Comparison of ENCODE assay signal across 17 cellular contexts in the genomic region with DNA sequence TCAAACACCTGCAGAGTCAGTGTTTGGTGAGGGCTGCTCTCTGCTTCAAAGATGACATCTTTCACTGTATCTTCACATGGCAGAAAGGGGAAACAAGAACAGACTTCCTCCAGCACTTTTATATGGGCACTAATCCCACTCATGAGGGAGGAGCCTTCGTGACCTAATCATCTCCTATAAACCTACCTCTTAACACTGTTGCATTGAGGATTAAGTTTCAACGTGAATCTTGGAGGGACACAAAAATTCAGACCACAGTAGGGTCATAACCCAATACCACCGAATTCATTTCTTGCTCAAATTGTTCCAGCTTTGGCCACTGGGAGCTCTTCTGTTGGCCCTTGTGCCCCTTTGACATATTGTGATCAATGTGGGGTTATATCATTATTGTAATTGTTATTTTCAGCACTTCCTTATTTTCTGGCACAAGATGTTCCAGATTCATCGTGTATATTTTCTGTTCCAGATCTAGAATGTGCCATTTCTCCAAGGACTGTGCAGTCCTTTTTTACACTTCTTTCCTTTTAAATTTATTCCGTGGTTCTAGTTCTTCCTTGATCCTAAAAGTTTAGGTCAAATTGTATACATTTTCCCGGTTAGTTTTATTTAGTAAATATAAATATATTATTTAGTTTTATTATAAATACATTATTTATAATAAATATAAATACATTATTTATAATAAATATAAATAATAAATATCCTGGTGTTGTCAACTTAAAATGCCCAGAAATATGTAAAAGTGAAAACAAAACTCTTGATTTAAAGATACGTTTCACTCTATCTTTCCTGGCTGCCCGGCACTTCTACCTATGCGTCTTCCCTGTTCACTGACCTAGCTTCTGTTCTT. TPM values are rescaled to one million over a fixed set of nuclear protein-coding genes. Genes with fewer than 3 reads are reported as not detected.
DNase-seq lines count a peak whose midpoint lies in the region; ATAC-seq and TF ChIP-seq lines count a peak whose summit lies in the region.
"Had no signal": no experiment of that assay in that cellular context is flagged by ENCODE, and none has a peak within 500 bp of the region (broad histone marks: within the 10 kb centered on the region; RNA-seq: fewer than 3 reads in every experiment).

No MANE protein-coding gene starts in this region.

- 54 to 58% methylated on average over 8 of the region's 9 CpGs for WGBS in ectodermal cell, 2 experiments
- 27 to 30% methylated on average over 9 of the region's 9 CpGs for WGBS in body of pancreas, 2 donors

- H3K36me3 ChIP-seq in OCI-LY3 (replicated peaks; ENCODE audit: low read depth, low read length) (no peaks in the 10 kb centered on the region), ectodermal cell (ENCODE audit: control insufficient read depth, insufficient read depth, low read length) (no peaks in the 10 kb centered on the region), osteoblast (ENCODE audit: insufficient read depth, low read length) (no peaks in the 10 kb centered on the region), body of pancreas (replicated peaks in 1 of 2; ENCODE audit: insufficient read depth in 1 of 2, low read depth in 2 of 2) (no peaks in the 10 kb centered on the region)

- H4K20me1 ChIP-seq in OCI-LY3 (ENCODE audit: insufficient read depth, low read length) (no peaks in the 10 kb centered on the region), osteoblast (ENCODE audit: insufficient read depth, low read length) (peaks cover 5% of the 10 kb centered on the region)

- no peak overlapping the region for H3K27ac ChIP-seq in OCI-LY3 (ENCODE audit: low read length)
- H3K27ac ChIP-seq in ectodermal cell (ENCODE audit: insufficient read depth, low read depth, low read length, poor library complexity, severe bottlenecking): no peak overlapping the region
- H3K27ac ChIP-seq in osteoblast (ENCODE audit: low read depth, low read length): no peak overlapping the region
- H3K27ac ChIP-seq in body of pancreas: no peak overlapping the region
- H3K27ac ChIP-seq: 22Rv1 had no signal

- H3K4me3 ChIP-seq in OCI-LY3 (ENCODE audit: low read length) (no peak overlapping the region), ectodermal cell (ENCODE audit: insufficient read depth, low read depth, low read length) (peak overlapping the region; percentile 46), osteoblast (ENCODE audit: insufficient read depth, low read length) (no peak overlapping the region), body of pancreas (no peak overlapping the region)

- TF ChIP-seq CTCF in OCI-LY3 (IDR thresholded peaks at IDR 0.05; ENCODE audit: low read depth, low read length) (peak; percentile 14; the same call in 1 of the 2 replicates), osteoblast (IDR thresholded peaks at IDR 0.05; ENCODE audit: extremely low read depth, low read depth, low read length) (peak; percentile 24), GM20000 (IDR thresholded peaks at IDR 0.05; ENCODE audit: extremely low read depth, missing control alignments) (no peak), body of pancreas (IDR thresholded peaks at IDR 0.05) (no peak)

- TF ChIP-seq POLR2A in body of pancreas (IDR thresholded peaks at IDR 0.05): no peak

- H3K4me1 ChIP-seq in OCI-LY3 (ENCODE audit: low read length) (no peaks in the 10 kb centered on the region), ectodermal cell (ENCODE audit: control insufficient read depth, insufficient read depth, low read length) (no peaks in the 10 kb centered on the region), osteoblast (ENCODE audit: insufficient read depth, low read length) (peaks cover 19% of the 10 kb centered on the region), body of pancreas (peaks cover 11% of the 10 kb centered on the region)

- no peak for ATAC-seq in body of pancreas

- intact Hi-C loops in body of pancreas (cut with DNase I): no loop called here

- H3K79me2 ChIP-seq in OCI-LY3 (ENCODE audit: low read length) (no peaks in the 10 kb centered on the region), osteoblast (ENCODE audit: insufficient read depth, low read length) (no peaks in the 10 kb centered on the region)

- H3K4me2 ChIP-seq in OCI-LY3 (ENCODE audit: low read length) (no peak overlapping the region), osteoblast (ENCODE audit: insufficient read depth, low read length) (no peak overlapping the region)

- DNase-seq in DMS 273 (lab: John Stamatoyannopoulos, UW; ENCODE audit: unreplicated experiment) (peak; percentile 13), DMS 273 treated with DMSO at 0.1 percent for 48 hours (lab: John Stamatoyannopoulos, UW) (no peak), osteoblast (ENCODE audit: insufficient read length, low spot score, missing footprints) (no peak), activated gamma-delta T cell (lab: John Stamatoyannopoulos, UW) (no peak), GM20000 (ENCODE audit: low spot score) (no peak), body of pancreas (no peak)
- DNase-seq: HCEC 1CT, NCI-H446 had no signal

- no peak overlapping the region for H2AFZ ChIP-seq in OCI-LY3 (ENCODE audit: low read depth, low read length)
- no peak overlapping the region for H2AFZ ChIP-seq in osteoblast (ENCODE audit: low read length)

- no peak overlapping the region for H3K9ac ChIP-seq in OCI-LY3 (ENCODE audit: low read length)

- H3K9me3 ChIP-seq in OCI-LY3 (ENCODE audit: insufficient read depth, low read length) (no peaks in the 10 kb centered on the region), ectodermal cell (ENCODE audit: control insufficient read depth, low read length) (no peaks in the 10 kb centered on the region), osteoblast (ENCODE audit: low read depth, low read length) (no peaks in the 10 kb centered on the region), body of pancreas (no peaks in the 10 kb centered on the region)

- H3K27me3 ChIP-seq in OCI-LY3 (ENCODE audit: low read depth, low read length): peaks cover 57% of the 10 kb centered on the region
- peaks cover 54% of the 10 kb centered on the region for H3K27me3 ChIP-seq in ectodermal cell (ENCODE audit: control insufficient read depth, insufficient read depth, low read length, poor library complexity, severe bottlenecking)
- peaks cover 70% of the 10 kb centered on the region for H3K27me3 ChIP-seq in osteoblast (ENCODE audit: insufficient read depth, low read length)
- peaks cover 0 to 14% of the 10 kb centered on the region in 2 donors for H3K27me3 ChIP-seq in body of pancreas

RNA-seq across cellular contexts. Expression of a gene that starts 35.5 kb away (rescaled TPM):
- polyA plus RNA-seq in ectodermal cell (2013, experiment 1 of 4): 1.2 TPM
- polyA plus RNA-seq in ectodermal cell (2013, experiment 2 of 4): 0.34 TPM
- polyA plus RNA-seq in ectodermal cell (2013, experiment 3 of 4): 0.53 TPM
- 0.73 TPM for polyA plus RNA-seq in ectodermal cell (2013, experiment 4 of 4)
- total RNA-seq in osteoblast: not detected in 2 replicates
- total RNA-seq in body of pancreas: not detected
- total RNA-seq: activated CD4-positive, alpha-beta T cell treated with anti-CD3 and anti-CD28 coated beads, Interleukin-2, amount 10 ng/mL, durations not matched to agents 24 days and 14 days; dermis microvascular lymphatic vessel endothelial cell; posterior vena cava; RPMI7951; T-helper 1 cell treated with Interleukin-12 subunit alpha and Interleukin-12 subunit beta and Interleukin-4 antibody, amounts not matched to agents 30 ng/mL and 1 ng/mL, for 36 hours had no signal

RNA-seq across cellular contexts. Expression of a gene that starts 48.2 kb away (rescaled TPM):
- not detected for polyA plus RNA-seq in ectodermal cell (2013, experiment 1 of 4)
- polyA plus RNA-seq in ectodermal cell (2013, experiment 2 of 4): not detected
- polyA plus RNA-seq in ectodermal cell (2013, experiment 3 of 4): not detected
- polyA plus RNA-seq in ectodermal cell (2013, experiment 4 of 4): not detected
- total RNA-seq in osteoblast (not detected in 2 replicates), body of pancreas (not detected)
- total RNA-seq: activated CD4-positive, alpha-beta T cell treated with anti-CD3 and anti-CD28 coated beads, Interleukin-2, amount 10 ng/mL, durations not matched to agents 24 days and 14 days; dermis microvascular lymphatic vessel endothelial cell; mononuclear cell; posterior vena cava; RPMI7951; T-helper 1 cell treated with Interleukin-12 subunit alpha and Interleukin-12 subunit beta and Interleukin-4 antibody, amounts not matched to agents 30 ng/mL and 1 ng/mL, for 36 hours had no signal

RNA-seq across cellular contexts. Expression of a gene that starts 53.4 kb away (rescaled TPM):
- polyA plus RNA-seq in ectodermal cell (2013, experiment 1 of 4): not detected
- not detected for polyA plus RNA-seq in ectodermal cell (2013, experiment 2 of 4)
- polyA plus RNA-seq in ectodermal cell (2013, experiment 3 of 4): not detected
- polyA plus RNA-seq in ectodermal cell (2013, experiment 4 of 4): not detected
- not detected in 2 replicates for total RNA-seq in osteoblast
- total RNA-seq in body of pancreas: not detected
- total RNA-seq: activated CD4-positive, alpha-beta T cell treated with anti-CD3 and anti-CD28 coated beads, Interleukin-2, amount 10 ng/mL, durations not matched to agents 24 days and 14 days; dermis microvascular lymphatic vessel endothelial cell; mononuclear cell; posterior vena cava; RPMI7951; T-helper 1 cell treated with Interleukin-12 subunit alpha and Interleukin-12 subunit beta and Interleukin-4 antibody, amounts not matched to agents 30 ng/mL and 1 ng/mL, for 36 hours had no signal

Comparison
In these comparisons a context has a peak if more than half of its experiments do, and no peak if none do; other contexts are left out.
1. CTCF ChIP-seq: peak in OCI-LY3 (single experiment) and osteoblast (single experiment); none in GM20000 (single experiment) and body of pancreas (0 of 7).